In genomic region chr6:28105286-28105685, GRCh38 we compare ENCODE assay signal across 7 cellular contexts. TPM values are rescaled to one million over a fixed set of nuclear protein-coding genes. Genes with fewer than 3 reads are reported as not detected.
DNase-seq lines count a peak whose midpoint lies in the region; ATAC-seq and TF ChIP-seq lines count a peak whose summit lies in the region.

No MANE protein-coding gene starts in this region.

- no peaks in the 10 kb centered on the region for H4K20me1 ChIP-seq in fibroblast of lung (ENCODE audit: control insufficient read depth, extremely low read depth, insufficient read depth, low read length)

- no peaks in the 10 kb centered on the region for H3K9me3 ChIP-seq in fibroblast of lung (ENCODE audit: control insufficient read depth, insufficient read depth, low read depth, low read length)
- H3K9me3 ChIP-seq in ovary, result no peaks in the 10 kb centered on the region

- peak overlapping the region; percentile 94 for H3K4me2 ChIP-seq in fibroblast of lung (ENCODE audit: extremely low read depth, insufficient read depth, low read length)

- intact Hi-C loops in ovary (cut with DNase I), result no loop called here

- no peak for TF ChIP-seq EP300 in ovary (IDR thresholded peaks at IDR 0.05)

- TF ChIP-seq CTCF in GM12865 (IDR thresholded peaks at IDR 0.05; ENCODE audit: insufficient read depth, low read depth, low read length, missing control alignments), result no peak
- TF ChIP-seq CTCF in fibroblast of lung (conservative IDR thresholded peaks at IDR 0.05 in 1 of 2, IDR thresholded peaks at IDR 0.05 in 1 of 2; ENCODE audit: low read depth in 1 of 2, low read length in 2 of 2), result no peak
- TF ChIP-seq CTCF in ovary (IDR thresholded peaks at IDR 0.05), result no peak

- H3K27ac ChIP-seq in fibroblast of lung (ENCODE audit: insufficient read depth, low read length), result peak overlapping the region; percentile 69
- no peak overlapping the region for H3K27ac ChIP-seq in ovary

- ATAC-seq in HG03432 (IDR thresholded peaks at IDR 0.05; ENCODE audit: unreplicated experiment) (peak; percentile 29), HG02623 (IDR thresholded peaks at IDR 0.05; ENCODE audit: unreplicated experiment) (no peak)

- H3K27me3 ChIP-seq in fibroblast of lung (ENCODE audit: control insufficient read depth, insufficient read depth, low read length) (no peaks in the 10 kb centered on the region), ovary (no peaks in the 10 kb centered on the region)

- H3K4me1 ChIP-seq in fibroblast of lung (ENCODE audit: control insufficient read depth, extremely low read depth, insufficient read depth, low read length) (no peaks in the 10 kb centered on the region), ovary (ENCODE audit: insufficient read depth) (no peaks in the 10 kb centered on the region)

- H3K36me3 ChIP-seq in fibroblast of lung (ENCODE audit: control insufficient read depth, insufficient read depth, low read length), result no peaks in the 10 kb centered on the region
- H3K36me3 ChIP-seq in ovary, result no peaks in the 10 kb centered on the region

- DNase-seq in GM12865 (ENCODE audit: low read depth), result peak; percentile 48
- DNase-seq in SW 1271 (lab: John Stamatoyannopoulos, UW), result peak; percentile 4 to 53
- peak; percentile 22 to 25 for DNase-seq in fibroblast of lung (ENCODE audit: low read depth in 2 of 2)
- no peak for DNase-seq in ovary
- DNase-seq in NCI-H526 treated with DMSO at 0.1 percent for 48 hours (lab: John Stamatoyannopoulos, UW), result no peak

- WGBS in ovary, 3 donors, result 10 to 19% (median 12%) methylated on average over 4 of the region's 4 CpGs

- H3K9ac ChIP-seq in fibroblast of lung (ENCODE audit: insufficient read depth, low read length), result no peak overlapping the region

- TF ChIP-seq POLR2A in ovary (IDR thresholded peaks at IDR 0.05), result no peak

- peak overlapping the region; percentile 99 for H2AFZ ChIP-seq in fibroblast of lung (ENCODE audit: low read length)

- no peaks in the 10 kb centered on the region for H3K79me2 ChIP-seq in fibroblast of lung (ENCODE audit: control insufficient read depth, insufficient read depth, low read length)

- peak overlapping the region; percentile 78 for H3K4me3 ChIP-seq in GM12865 (ENCODE audit: low read depth, low read length)
- peak overlapping the region; percentile 69 to 89 (median 78) for H3K4me3 ChIP-seq in fibroblast of lung (replicated peaks in 1 of 4; ENCODE audit: control extremely low read depth in 1 of 4, insufficient read depth in 1 of 4, low read depth in 3 of 4, low read length in 4 of 4)
- peak overlapping the region; percentile 79 for H3K4me3 ChIP-seq in ovary

RNA-seq across cellular contexts. Expression of gene ZSCAN16, which starts 19.1 kb away (rescaled TPM):
- 5.9 and 6.6 TPM in 2 replicates for total RNA-seq in fibroblast of lung
- 2.0 and 2.7 TPM in 2 replicates for polyA plus RNA-seq in fibroblast of lung
- 1.9 and 2.7 TPM in 2 replicates for polyA plus RNA-seq in fibroblast of lung (2012)
- polyA minus RNA-seq in fibroblast of lung (ENCODE audit: low replicate concordance), result 0.93 TPM in 1 of 2 replicates, not detected in the other
- 1 to 10 TPM; 2.6 to 4.4 (median 3.1) TPM for total RNA-seq in ovary
- 1 to 10 TPM; 3.2 to 4.0 TPM for polyA plus RNA-seq in ovary

RNA-seq across cellular contexts. Expression of gene ZNF165, which starts 24.9 kb away (rescaled TPM):
- 0.33 and 0.51 TPM in 2 replicates for total RNA-seq in fibroblast of lung
- 0.14 and 0.23 TPM in 2 replicates for polyA plus RNA-seq in fibroblast of lung
- 0.15 and 0.23 TPM in 2 replicates for polyA plus RNA-seq in fibroblast of lung (2012)
- polyA minus RNA-seq in fibroblast of lung (ENCODE audit: low replicate concordance), result not detected in 2 replicates
- 1 to 10 TPM in 3 of 7 donors, under 1 TPM in 4; 0.24 to 2.3 (median 0.82) TPM for total RNA-seq in ovary
- under 1 TPM; 0.52 to 0.61 TPM for polyA plus RNA-seq in ovary

RNA-seq across cellular contexts. Expression of gene ZKSCAN8, which starts 36.4 kb away (rescaled TPM):
- total RNA-seq in fibroblast of lung (16.2 and 21.6 TPM in 2 replicates), ovary (10 to 100 TPM; 16.8 to 44.6 (median 31.9) TPM)
- polyA plus RNA-seq in fibroblast of lung (10.2 and 13.4 TPM in 2 replicates), ovary (10 to 100 TPM; 13.6 to 30.3 TPM)
- polyA plus RNA-seq in fibroblast of lung (2012), result 4.3 and 8.6 TPM in 2 replicates
- polyA minus RNA-seq in fibroblast of lung (ENCODE audit: low replicate concordance), result 17.6 and 21.8 TPM in 2 replicates

Comparison
In these comparisons a context has a peak if more than half of its experiments do, and no peak if none do; other contexts are left out.
1. DNase-seq: peak in GM12865 (single experiment), SW 1271 (2 of 2) and fibroblast of lung (2 of 2); none in ovary (0 of 5) and NCI-H526 treated with DMSO at 0.1 percent for 48 hours (single experiment).
2. Peak in every context shown above with its lines, with median percentiles within 50 percentile points of each other: H3K4me3 ChIP-seq.